Comparison of ENCODE assay signal across 1 cellular context in the genomic region with DNA sequence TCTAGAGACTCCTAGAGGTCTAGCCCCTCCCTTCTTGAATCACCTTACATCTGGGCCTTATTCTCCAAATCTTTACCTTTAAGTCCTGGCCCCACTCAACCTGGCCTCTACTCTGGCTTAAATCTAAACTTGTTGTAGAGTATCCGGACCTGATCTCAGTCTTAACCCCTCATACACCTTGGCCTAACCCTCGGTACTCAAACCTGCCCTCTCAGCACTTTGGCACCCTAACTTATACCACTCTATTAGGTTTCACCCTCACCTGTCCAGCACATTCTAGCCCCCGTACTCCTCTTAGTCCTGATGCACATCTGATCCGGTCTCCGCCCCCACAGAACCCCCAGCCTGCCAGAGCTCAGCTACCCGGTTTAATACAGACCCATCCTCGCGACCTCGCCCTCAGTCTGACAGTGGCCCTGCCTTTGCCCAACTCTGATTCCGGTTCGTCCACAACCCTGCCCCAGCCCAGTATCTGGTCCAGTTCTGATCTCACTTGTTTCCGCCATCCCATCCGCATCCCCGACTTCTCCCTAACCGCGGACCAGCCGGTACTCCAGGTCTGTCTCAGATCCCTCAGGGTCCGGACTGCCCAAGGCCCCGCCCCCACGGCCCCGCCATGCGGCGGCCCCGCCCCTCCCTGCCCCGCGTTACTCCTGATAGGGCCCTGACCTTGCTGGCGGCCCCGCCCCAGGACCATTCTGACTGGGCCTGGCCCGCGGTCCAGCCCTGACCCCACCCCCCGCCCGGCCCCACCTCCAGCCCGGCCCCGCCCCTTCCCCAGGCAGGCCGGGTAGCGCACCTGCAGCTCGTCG.
TF ChIP-seq lines count a peak whose summit lies in the region.

No MANE protein-coding gene starts in this region.

TF ChIP-seq in H1, 55 proteins besides CTCF, POLR2A, EP300 and RAD21:
- TF ChIP-seq CHD7 (IDR thresholded peaks at IDR 0.05; ENCODE audit: insufficient replicate concordance, low read length) (no peak), TAF1 (IDR thresholded peaks at IDR 0.05; ENCODE audit: low read depth, low read length) (0 out of 2 replicates have a peak, but pooled peaks have one; percentile 9), EGR1 (IDR thresholded peaks at IDR 0.05; ENCODE audit: borderline replicate concordance, low read depth, low read length) (no peak)
